In the genomic region with DNA sequence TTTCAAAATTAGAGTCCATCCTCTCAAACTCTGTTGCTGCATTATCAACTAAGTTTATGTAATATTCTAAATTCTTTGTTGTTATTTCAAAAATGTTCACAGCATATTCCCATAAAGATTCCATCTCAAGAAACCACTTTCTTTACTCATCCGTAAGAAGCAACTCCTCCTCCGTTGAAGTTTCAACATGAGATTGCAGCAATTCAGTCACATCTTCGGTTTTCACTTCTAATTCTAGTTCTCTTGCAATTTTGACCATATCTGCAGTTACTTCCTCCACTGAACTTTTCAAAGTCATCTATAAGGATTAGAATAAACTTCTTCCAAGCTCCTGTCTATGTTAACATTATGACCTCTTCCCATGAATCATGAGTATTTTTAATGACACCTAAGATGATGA, we compare ENCODE assay signal across 23 cellular contexts.
"Had no signal": no experiment of that assay in that cellular context is flagged by ENCODE, and none has a peak within 500 bp of the region (broad histone marks: within the 10 kb centered on the region; RNA-seq: fewer than 3 reads in every experiment).

No MANE protein-coding gene starts in this region.

- H3K9me3 ChIP-seq: ascending aorta, body of pancreas, SJCRH30, SK-N-SH had no signal

- ATAC-seq: activated CD8-positive, alpha-beta memory T cell treated with anti-CD3 and anti-CD28 coated beads, Interleukin-2, amount 10 ng/mL, durations not matched to agents 7 days and 5 days; body of pancreas had no signal

- H3K36me3 ChIP-seq: ascending aorta, SJCRH30 had no signal

- H3K27me3 ChIP-seq: ascending aorta, body of pancreas, SJCRH30 had no signal

- H3K27ac ChIP-seq: ascending aorta, body of pancreas, KMS-11, SJCRH30 had no signal

- H3K4me3 ChIP-seq: ascending aorta, body of pancreas, SJCRH30 had no signal

- DNase-seq: activated B cell treated with CpG ODN at 0.5 μM for 24 hours; activated CD4-positive, alpha-beta T cell treated with anti-CD3 and anti-CD28 coated beads for 1 hour; activated CD4-positive, alpha-beta T cell treated with anti-CD3 and anti-CD28 coated beads, Interleukin-2, amount 10 ng/mL, durations not matched to agents 24 days and 14 days; activated CD4-positive, alpha-beta T cell treated with anti-CD3 and anti-CD28 coated beads, Interleukin-2, amount 50 U/mL, for 48 hours; activated CD8-positive, alpha-beta memory T cell treated with anti-CD3 and anti-CD28 coated beads, Interleukin-2, amount 10 ng/mL, durations not matched to agents 7 days and 5 days; activated effector memory CD4-positive, alpha-beta T cell treated with Interleukin-2 at 50 U/mL for 16 hours; activated naive CD4-positive, alpha-beta T cell; activated T-cell treated with anti-CD3 and anti-CD28 coated beads, Interleukin-2, amount 50 U/mL, for 24 hours; amniotic stem cell; body of pancreas; central memory CD4-positive, alpha-beta T cell; NCI-H1092; NCI-H1417 treated with DMSO at 0.1 percent for 48 hours; NCI-H1694; NCI-H2029; NCI-H345; NCI-H510A; NCI-H526 treated with DMSO at 0.1 percent for 48 hours; NCI-H82; SJCRH30; SK-N-SH had no signal

- H3K4me1 ChIP-seq: ascending aorta, body of pancreas, SJCRH30 had no signal
